Comparison of ENCODE assay signal across 25 cellular contexts in the genomic region with DNA sequence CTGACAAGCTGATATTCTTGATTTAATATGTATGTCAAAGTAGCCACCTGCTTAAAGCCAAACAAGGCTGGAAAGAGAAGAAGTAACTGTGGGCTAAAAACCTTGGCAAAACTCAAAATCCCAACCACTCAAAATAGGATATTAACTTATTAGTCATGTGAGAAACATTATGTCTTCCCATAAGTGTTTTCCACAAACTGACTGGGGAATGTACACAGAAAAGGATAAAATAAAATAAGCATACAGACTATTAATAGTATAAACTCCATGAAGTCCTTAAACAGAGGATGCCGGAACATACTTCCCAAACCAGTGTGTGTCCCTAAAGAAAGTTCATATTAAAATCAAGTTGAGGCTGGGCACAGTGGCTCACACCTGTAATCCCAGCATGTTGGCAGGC.
"Had no signal": no experiment of that assay in that cellular context is flagged by ENCODE, and none has a peak within 500 bp of the region (broad histone marks: within the 10 kb centered on the region; RNA-seq: fewer than 3 reads in every experiment).

No MANE protein-coding gene starts in this region.

- DNase-seq: activated B cell treated with CpG ODN at 0.5 μM for 24 hours; activated CD4-positive, alpha-beta T cell treated with anti-CD3 and anti-CD28 coated beads for 36 hours; activated CD4-positive, alpha-beta T cell treated with anti-CD3 and anti-CD28 coated beads, Interleukin-2, amount 50 U/mL, for 4 hours; activated CD8-positive, alpha-beta memory T cell treated with anti-CD3 and anti-CD28 coated beads for 24 hours; activated CD8-positive, alpha-beta memory T cell treated with anti-CD3 and anti-CD28 coated beads, Interleukin-2, amount 50 U/mL, for 4 hours; activated naive CD4-positive, alpha-beta T cell; activated T-cell treated with anti-CD3 and anti-CD28 coated beads, Interleukin-2, amount 50 U/mL, for 24 hours; adrenal gland; central memory CD4-positive, alpha-beta T cell; dorsolateral prefrontal cortex; effector memory CD8-positive, alpha-beta T cell; immature natural killer cell; left lung; natural killer cell; pancreas; psoas muscle; right cardiac atrium; stimulated activated CD4-positive, alpha-beta T cell treated with anti-CD3 and anti-CD28 coated beads, Interleukin-2, amount 100 ng/mL, for 24 hours; T-helper 1 cell; testis; upper lobe of left lung had no signal

- H3K27ac ChIP-seq: adrenal gland, ascending aorta, dorsolateral prefrontal cortex, pancreas, psoas muscle, skin epidermis, testis, upper lobe of left lung had no signal

- H3K27me3 ChIP-seq: adrenal gland, ascending aorta, left lung, pancreas, testis, upper lobe of left lung had no signal

- ATAC-seq: activated CD4-positive, alpha-beta T cell treated with anti-CD3 and anti-CD28 coated beads for 36 hours; effector memory CD8-positive, alpha-beta T cell; left lung; natural killer cell; pancreas; psoas muscle; right cardiac atrium; stimulated activated memory B cell treated with anti-CD40 and anti-IgM and Interleukin-4, amounts not matched to agents 10 μg/mL and 1 μg/mL and 100 μg/mL, for 72 hours had no signal

- H3K9me3 ChIP-seq: adrenal gland, pancreas, psoas muscle, testis had no signal

- H3K4me1 ChIP-seq: adrenal gland, ascending aorta, psoas muscle, testis, upper lobe of left lung had no signal

- H3K36me3 ChIP-seq: adrenal gland, ascending aorta, left lung, pancreas, upper lobe of left lung had no signal

- H3K4me3 ChIP-seq: adrenal gland, ascending aorta, dorsolateral prefrontal cortex, left lung, lung, pancreas, psoas muscle, skin epidermis, testis, upper lobe of left lung had no signal
